In the genomic region with DNA sequence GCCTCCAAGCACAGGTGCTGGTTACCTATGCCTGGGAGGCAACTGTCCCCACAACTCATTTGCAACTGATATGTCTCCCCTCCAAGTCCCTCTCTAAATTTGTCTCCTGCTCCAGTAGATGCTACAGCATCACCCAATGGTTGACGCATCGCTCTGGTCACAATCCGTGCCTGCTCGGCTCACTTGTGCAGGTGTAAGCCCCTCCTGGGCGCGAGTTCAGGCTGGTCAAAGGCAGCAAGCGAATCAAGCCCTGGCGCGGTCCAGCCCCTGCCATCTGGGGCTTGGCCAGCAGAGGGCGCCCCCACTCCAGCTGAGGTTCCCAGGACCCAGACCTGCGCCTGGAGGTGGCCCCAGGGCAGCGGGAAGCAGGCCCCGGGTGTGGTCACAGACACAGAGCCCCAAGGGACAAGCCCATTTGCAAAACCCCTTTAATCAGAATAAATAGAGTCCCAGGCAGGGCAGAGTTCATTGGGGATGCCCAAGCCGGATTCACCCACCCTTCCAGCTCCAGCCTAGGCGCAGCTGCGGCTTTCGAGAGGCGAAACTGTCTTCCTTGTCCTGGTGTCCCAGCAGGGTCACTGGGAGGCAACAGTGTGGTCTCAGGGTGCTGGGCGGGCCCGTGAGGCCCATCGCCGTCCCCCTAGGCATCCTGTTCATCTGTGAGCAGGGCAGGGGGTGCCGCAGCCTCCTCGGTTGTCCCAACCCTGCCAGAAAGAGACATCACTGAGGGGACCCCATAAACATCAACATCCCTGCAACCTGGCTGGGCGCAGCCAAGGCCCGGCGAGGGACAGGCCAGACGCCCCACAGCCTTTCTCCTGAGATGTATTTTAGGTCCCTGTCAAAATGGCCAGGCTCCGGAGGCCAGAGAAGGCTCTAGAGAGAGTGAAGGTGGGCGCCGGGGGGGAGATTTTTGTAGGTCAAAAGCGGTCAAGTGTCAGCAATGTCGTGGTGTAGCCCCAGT, we compare ENCODE assay signal across 8 cellular contexts. TPM values are rescaled to one million over a fixed set of nuclear protein-coding genes. Genes with fewer than 3 reads are reported as not detected.
A peak's percentile ranks its signal among the peaks of the same experiment; 100 is the strongest.
DNase-seq lines count a peak whose midpoint lies in the region; ATAC-seq and TF ChIP-seq lines count a peak whose summit lies in the region.

No MANE protein-coding gene starts in this region.

- no peak overlapping the region for H3K9ac ChIP-seq in fibroblast of lung (ENCODE audit: insufficient read depth, low read length)
- no peak overlapping the region for H3K9ac ChIP-seq in neural progenitor cell

- no peak for TF ChIP-seq EP300 in transverse colon (IDR thresholded peaks at IDR 0.05; ENCODE audit: low read depth)

- peak; percentile 77 for DNase-seq in OCI-M1 (lab: John Stamatoyannopoulos, UW)
- DNase-seq in activated T-helper 1 cell treated with Interleukin-2 at 50 U/mL for 16 hours (ENCODE audit: low read depth) = peak; percentile 69
- peak; percentile 20 to 34 for DNase-seq in fibroblast of lung (ENCODE audit: low read depth in 2 of 2)
- DNase-seq in neural progenitor cell (ENCODE audit: low spot score) = peak; percentile 76
- peak; percentile 85 for DNase-seq in transverse colon

- no peaks in the 10 kb centered on the region for H3K9me2 ChIP-seq in DOHH2 (replicated peaks; ENCODE audit: control insufficient read depth, low read length)

- peaks cover 3% of the 10 kb centered on the region for H3K36me3 Mint-ChIP-seq in neural progenitor cell

- ATAC-seq in HG03097 (IDR thresholded peaks at IDR 0.05; ENCODE audit: low FRiP score, unreplicated experiment) = peak; percentile 54
- ATAC-seq in HG02763 (IDR thresholded peaks at IDR 0.05; ENCODE audit: unreplicated experiment) = no peak

- H3K27me3 ChIP-seq in DOHH2 (ENCODE audit: control insufficient read depth, low read length) (no peaks in the 10 kb centered on the region), fibroblast of lung (ENCODE audit: control insufficient read depth, insufficient read depth, low read length) (no peaks in the 10 kb centered on the region), neural progenitor cell (no peaks in the 10 kb centered on the region), transverse colon (no peaks in the 10 kb centered on the region)

- H3K79me2 ChIP-seq in DOHH2 (ENCODE audit: control insufficient read depth, low read length) (peaks cover 7% of the 10 kb centered on the region), fibroblast of lung (ENCODE audit: control insufficient read depth, insufficient read depth, low read length) (no peaks in the 10 kb centered on the region), neural progenitor cell (ENCODE audit: low read depth) (no peaks in the 10 kb centered on the region)

- H4K20me1 ChIP-seq in DOHH2 (ENCODE audit: control insufficient read depth, insufficient read depth, low read depth, low read length) = no peaks in the 10 kb centered on the region
- no peaks in the 10 kb centered on the region for H4K20me1 ChIP-seq in fibroblast of lung (ENCODE audit: control insufficient read depth, extremely low read depth, insufficient read depth, low read length)
- H4K20me1 ChIP-seq in neural progenitor cell (ENCODE audit: low read depth) = no peaks in the 10 kb centered on the region

- TF ChIP-seq CTCF in DOHH2 (IDR thresholded peaks at IDR 0.05; ENCODE audit: low read depth, low read length, poor library complexity, severe bottlenecking) (peak; percentile 98), fibroblast of lung (conservative IDR thresholded peaks at IDR 0.05 in 1 of 2, IDR thresholded peaks at IDR 0.05 in 1 of 2; ENCODE audit: low read depth in 1 of 2, low read length in 2 of 2) (peak; percentile 90 to 92), neural progenitor cell (IDR thresholded peaks at IDR 0.05) (peak; percentile 99), transverse colon (IDR thresholded peaks at IDR 0.05) (peak; percentile 98 to 100 (median 99))

- no peak overlapping the region for H3K4me2 ChIP-seq in DOHH2 (ENCODE audit: low read length)
- H3K4me2 ChIP-seq in fibroblast of lung (ENCODE audit: extremely low read depth, insufficient read depth, low read length) = no peak overlapping the region
- H3K4me2 ChIP-seq in neural progenitor cell = no peak overlapping the region

- peak; percentile 2 for TF ChIP-seq POLR2A in transverse colon (IDR thresholded peaks at IDR 0.05)

- H3F3A ChIP-seq in DOHH2 (ENCODE audit: control insufficient read depth, insufficient read depth) (peaks cover under 1% of the 10 kb centered on the region; the same call in 1 of the 2 replicates), neural progenitor cell (ENCODE audit: low read depth) (no peaks in the 10 kb centered on the region)

- no peak overlapping the region for H3K4me3 ChIP-seq in DOHH2 (ENCODE audit: low read length)
- no peak overlapping the region for H3K4me3 ChIP-seq in fibroblast of lung (replicated peaks in 1 of 4; ENCODE audit: control extremely low read depth in 1 of 4, insufficient read depth in 1 of 4, low read depth in 3 of 4, low read length in 4 of 4)
- no peak overlapping the region for H3K4me3 ChIP-seq in neural progenitor cell
- H3K4me3 ChIP-seq in transverse colon = no peak overlapping the region

- WGBS in transverse colon (ENCODE audit: low coverage in 1 of 2), 2 donors = 56% methylated on average over 33 of the region's 33 CpGs; no CpG with 5 or more reads in 1 of the 2 donors

- H3K9me3 Mint-ChIP-seq in neural progenitor cell = no peaks in the 10 kb centered on the region

- intact Hi-C loops in transverse colon (cut with DNase I; ENCODE audit: low total_unique reads) = loop anchor here (5.0 to 10.0 kb wide), 2 partner anchors 65 to 142 kb away; no protein-coding TSS in a partner anchor

- peak overlapping the region; percentile 36 for H3K4me3 Mint-ChIP-seq in neural progenitor cell

- peaks cover 4% of the 10 kb centered on the region for H3K4me1 Mint-ChIP-seq in neural progenitor cell

- H3K9me3 ChIP-seq in DOHH2 (ENCODE audit: control insufficient read depth, insufficient read depth, low read length) (no peaks in the 10 kb centered on the region), fibroblast of lung (ENCODE audit: control insufficient read depth, insufficient read depth, low read depth, low read length) (no peaks in the 10 kb centered on the region), neural progenitor cell (ENCODE audit: low read depth) (no peaks in the 10 kb centered on the region), transverse colon (no peaks in the 10 kb centered on the region)

- no peak overlapping the region for H2AFZ ChIP-seq in fibroblast of lung (ENCODE audit: low read length)
- H2AFZ ChIP-seq in neural progenitor cell (replicated peaks) = no peak overlapping the region

- H3K27ac Mint-ChIP-seq in neural progenitor cell = peak overlapping the region; percentile 61

- H3K4me1 ChIP-seq in DOHH2 (ENCODE audit: control insufficient read depth, low read length) (peaks cover 10% of the 10 kb centered on the region), fibroblast of lung (ENCODE audit: control insufficient read depth, extremely low read depth, insufficient read depth, low read length) (no peaks in the 10 kb centered on the region), neural progenitor cell (no peaks in the 10 kb centered on the region), transverse colon (peaks cover 0 to 12% (median 9%) of the 10 kb centered on the region in 4 donors)

- H3K27ac ChIP-seq in DOHH2 (ENCODE audit: low read depth, low read length) (no peak overlapping the region), fibroblast of lung (ENCODE audit: insufficient read depth, low read length) (no peak overlapping the region), neural progenitor cell (no peak overlapping the region), transverse colon (peak overlapping the region in 1 of 4 donors; percentile 0)

- peaks cover 4% of the 10 kb centered on the region for H3K27me3 Mint-ChIP-seq in neural progenitor cell (ENCODE audit: insufficient read depth, low read depth)

- in situ Hi-C loops in transverse colon (cut with MboI; ENCODE audit: low pct_ligation_motif_present in 1 of 4, low pct_unique_long_range_greater_than_20kb in 1 of 4, low sequenced_read_pairs in 3 of 4) = loop anchor here in 3 of 4 donors (10.0 kb wide), 2 partner anchors 62 to 132 kb away; no protein-coding TSS in a partner anchor

- peaks cover 77% of the 10 kb centered on the region for H3K36me3 ChIP-seq in DOHH2 (ENCODE audit: control insufficient read depth, low read length)
- H3K36me3 ChIP-seq in fibroblast of lung (ENCODE audit: control insufficient read depth, insufficient read depth, low read length) = no peaks in the 10 kb centered on the region
- no peaks in the 10 kb centered on the region for H3K36me3 ChIP-seq in neural progenitor cell
- H3K36me3 ChIP-seq in transverse colon = no peaks in the 10 kb centered on the region

RNA-seq across cellular contexts. Expression of a gene that starts 15.8 kb away (rescaled TPM):
- 0.17 and 0.26 TPM in 2 replicates for total RNA-seq in fibroblast of lung
- polyA plus RNA-seq in fibroblast of lung = 1.3 TPM in 1 of 2 replicates, not detected in the other
- 2.7 TPM in 1 of 2 replicates, not detected in the other for polyA plus RNA-seq in fibroblast of lung (2012)
- polyA minus RNA-seq in fibroblast of lung (ENCODE audit: low replicate concordance) = 2.1 TPM in 1 of 2 replicates, not detected in the other
- total RNA-seq in neural progenitor cell (ENCODE audit: low replicate concordance) = 6.9 and 16.8 TPM in 2 replicates
- total RNA-seq in transverse colon = 100 to 1,000 TPM in 1 of 4 donors, 10 to 100 TPM in 3; 39.7 to 181 (median 68.0) TPM

RNA-seq across cellular contexts. Expression of a gene that starts 17.8 kb away (rescaled TPM):
- total RNA-seq in fibroblast of lung = not detected in 2 replicates
- 0.02 TPM in 1 of 2 replicates, not detected in the other for polyA plus RNA-seq in fibroblast of lung
- polyA plus RNA-seq in fibroblast of lung (2012) = not detected in 2 replicates
- polyA minus RNA-seq in fibroblast of lung (ENCODE audit: low replicate concordance) = not detected in 2 replicates
- 0.09 TPM in 1 of 2 replicates, not detected in the other for total RNA-seq in neural progenitor cell (ENCODE audit: low replicate concordance)
- 10 to 100 TPM in 2 of 4 donors, 1 to 10 TPM in 2; 1.2 to 40.8 (median 9.8) TPM for total RNA-seq in transverse colon

RNA-seq across cellular contexts. Expression of a gene that starts 33.4 kb away (rescaled TPM):
- total RNA-seq in fibroblast of lung (not detected in 2 replicates), neural progenitor cell (ENCODE audit: low replicate concordance) (not detected in 2 replicates), transverse colon (not detected)
- not detected in 2 replicates for polyA plus RNA-seq in fibroblast of lung
- not detected in 2 replicates for polyA plus RNA-seq in fibroblast of lung (2012)
- polyA minus RNA-seq in fibroblast of lung (ENCODE audit: low replicate concordance) = not detected in 2 replicates

RNA-seq across cellular contexts. Expression of a gene that starts 55.6 kb away (rescaled TPM):
- total RNA-seq in fibroblast of lung = 9.5 and 15.5 TPM in 2 replicates
- polyA plus RNA-seq in fibroblast of lung = 23.8 and 25.0 TPM in 2 replicates
- polyA plus RNA-seq in fibroblast of lung (2012) = 25.2 and 27.5 TPM in 2 replicates
- 57.1 and 67.4 TPM in 2 replicates for polyA minus RNA-seq in fibroblast of lung (ENCODE audit: low replicate concordance)
- total RNA-seq in neural progenitor cell (ENCODE audit: low replicate concordance) = 6.2 and 19.8 TPM in 2 replicates
- 100 to 1,000 TPM; 102 to 121 (median 106) TPM for total RNA-seq in transverse colon

Comparison
In these comparisons a context has a peak if more than half of its experiments do, and no peak if none do; other contexts are left out.
1. DNase-seq: peak in every context shown above with its lines; median percentile 85 in transverse colon; 77 in OCI-M1; 76 in neural progenitor cell; 69 in activated T-helper 1 cell treated with Interleukin-2 at 50 U/mL for 16 hours; 27 in fibroblast of lung.